In genomic region chr20:1946762-1947534, GRCh38 we compare ENCODE assay signal across 1 cellular context.
TF ChIP-seq lines count a peak whose summit lies in the region.

No MANE protein-coding gene starts in this region.

TF ChIP-seq in HepG2, 621 proteins besides CTCF, POLR2A, EP300 and RAD21 (continued from another document and continues in another):
- TF ChIP-seq CREBL2 (CRISPR knock-in tag; IDR thresholded peaks at IDR 0.05; ENCODE audit: borderline replicate concordance) = no peak
- TF ChIP-seq BORCS8-MEF2B (CRISPR knock-in tag; IDR thresholded peaks at IDR 0.05) = peak; percentile 50; the same call in 1 of the 2 replicates
- TF ChIP-seq ZNF253 (CRISPR knock-in tag; IDR thresholded peaks at IDR 0.05; ENCODE audit: borderline replicate concordance) = peak; percentile 58; the same call in 1 of the 2 replicates
- TF ChIP-seq MXD1 (CRISPR knock-in tag; IDR thresholded peaks at IDR 0.05) = no peak
- no peak for TF ChIP-seq CSRNP1 (CRISPR knock-in tag; IDR thresholded peaks at IDR 0.05)
- no peak for TF ChIP-seq ZNF768 (CRISPR knock-in tag; IDR thresholded peaks at IDR 0.05)
- no peak for TF ChIP-seq ZBTB1 (CRISPR knock-in tag; IDR thresholded peaks at IDR 0.05; ENCODE audit: borderline replicate concordance)
- TF ChIP-seq RBAK (CRISPR knock-in tag; IDR thresholded peaks at IDR 0.05) = no peak
- TF ChIP-seq MTA1 (CRISPR knock-in tag; IDR thresholded peaks at IDR 0.05; ENCODE audit: borderline replicate concordance) = peak; percentile 70; the same call in 1 of the 2 replicates
- no peak for TF ChIP-seq PLSCR1 (CRISPR knock-in tag; IDR thresholded peaks at IDR 0.05; ENCODE audit: borderline replicate concordance)
- TF ChIP-seq ZNF704 (CRISPR knock-in tag; IDR thresholded peaks at IDR 0.05; ENCODE audit: borderline replicate concordance) = no peak
- TF ChIP-seq SMAD3 (CRISPR knock-in tag; IDR thresholded peaks at IDR 0.05) = no peak
- TF ChIP-seq NR3C1 (CRISPR knock-in tag; IDR thresholded peaks at IDR 0.05) = no peak
- no peak for TF ChIP-seq EED (CRISPR knock-in tag; IDR thresholded peaks at IDR 0.05)
- TF ChIP-seq HNF1A (IDR thresholded peaks at IDR 0.05; ENCODE audit: low read depth) = no peak
- no peak for TF ChIP-seq HNF1A (CRISPR knock-in tag; IDR thresholded peaks at IDR 0.05; ENCODE audit: borderline replicate concordance)
- no peak for TF ChIP-seq ZNF136 (CRISPR knock-in tag; IDR thresholded peaks at IDR 0.05; ENCODE audit: low read depth)
- no peak for TF ChIP-seq ZNF441 (CRISPR knock-in tag; IDR thresholded peaks at IDR 0.05; ENCODE audit: borderline replicate concordance)
- TF ChIP-seq ZBTB34 (CRISPR knock-in tag; IDR thresholded peaks at IDR 0.05) = peak; percentile 80; the same call in 1 of the 2 replicates
- no peak for TF ChIP-seq MXI1 (IDR thresholded peaks at IDR 0.05; ENCODE audit: borderline replicate concordance, low read depth, low read length)
- peak; percentile 8; the same call in 1 of the 2 replicates for TF ChIP-seq FOXJ3 (CRISPR knock-in tag; IDR thresholded peaks at IDR 0.05; ENCODE audit: borderline replicate concordance)
- TF ChIP-seq ELK4 (CRISPR knock-in tag; IDR thresholded peaks at IDR 0.05; ENCODE audit: borderline replicate concordance) = no peak
- no peak for TF ChIP-seq ATF6 (CRISPR knock-in tag; conservative IDR thresholded peaks at IDR 0.05)
- TF ChIP-seq ZNF513 (CRISPR knock-in tag; conservative IDR thresholded peaks at IDR 0.05) = no peak
- no peak for TF ChIP-seq LCORL (IDR thresholded peaks at IDR 0.05)
- peak; percentile 76 for TF ChIP-seq LCORL (CRISPR knock-in tag; IDR thresholded peaks at IDR 0.05)
- TF ChIP-seq ZNF468 (CRISPR knock-in tag; IDR thresholded peaks at IDR 0.05) = no peak
- no peak for TF ChIP-seq ZNF484 (CRISPR knock-in tag; IDR thresholded peaks at IDR 0.05; ENCODE audit: borderline replicate concordance, low read depth)
- no peak for TF ChIP-seq REXO4 (CRISPR knock-in tag; IDR thresholded peaks at IDR 0.05; ENCODE audit: borderline replicate concordance)
- TF ChIP-seq TAF1 (CRISPR knock-in tag; IDR thresholded peaks at IDR 0.05) = no peak
- peak; percentile 72 for TF ChIP-seq AGO1 (IDR thresholded peaks at IDR 0.05; ENCODE audit: low read depth, low read length, poor library complexity, severe bottlenecking)
- no peak for TF ChIP-seq FOXP1 (IDR thresholded peaks at IDR 0.05)
- TF ChIP-seq FOXP1 (CRISPR knock-in tag; IDR thresholded peaks at IDR 0.05) = no peak
- TF ChIP-seq ZFP36L1 (CRISPR knock-in tag; IDR thresholded peaks at IDR 0.05) = no peak
- TF ChIP-seq PHF5A (CRISPR knock-in tag; IDR thresholded peaks at IDR 0.05; ENCODE audit: low read depth, unreplicated experiment) = no peak
- TF ChIP-seq ZKSCAN5 (CRISPR knock-in tag; IDR thresholded peaks at IDR 0.05) = no peak
- peak; percentile 39; the same call in 1 of the 2 replicates for TF ChIP-seq ZSCAN5A (CRISPR knock-in tag; IDR thresholded peaks at IDR 0.05; ENCODE audit: borderline replicate concordance)
- TF ChIP-seq SMC3 (IDR thresholded peaks at IDR 0.05; ENCODE audit: low read length) = no peak
- TF ChIP-seq ZNF772 (CRISPR knock-in tag; IDR thresholded peaks at IDR 0.05) = peak; percentile 21; the same call in 1 of the 2 replicates
- no peak for TF ChIP-seq NPAS2 (CRISPR knock-in tag; IDR thresholded peaks at IDR 0.05; ENCODE audit: borderline replicate concordance)
- TF ChIP-seq KAT8 (CRISPR knock-in tag; IDR thresholded peaks at IDR 0.05) = no peak
- no peak for TF ChIP-seq ZBTB43 (CRISPR knock-in tag; conservative IDR thresholded peaks at IDR 0.05)
- TF ChIP-seq ZNF780A (CRISPR knock-in tag; IDR thresholded peaks at IDR 0.05) = no peak
